ENCODE assay signal across 9 cellular contexts in the genomic region with DNA sequence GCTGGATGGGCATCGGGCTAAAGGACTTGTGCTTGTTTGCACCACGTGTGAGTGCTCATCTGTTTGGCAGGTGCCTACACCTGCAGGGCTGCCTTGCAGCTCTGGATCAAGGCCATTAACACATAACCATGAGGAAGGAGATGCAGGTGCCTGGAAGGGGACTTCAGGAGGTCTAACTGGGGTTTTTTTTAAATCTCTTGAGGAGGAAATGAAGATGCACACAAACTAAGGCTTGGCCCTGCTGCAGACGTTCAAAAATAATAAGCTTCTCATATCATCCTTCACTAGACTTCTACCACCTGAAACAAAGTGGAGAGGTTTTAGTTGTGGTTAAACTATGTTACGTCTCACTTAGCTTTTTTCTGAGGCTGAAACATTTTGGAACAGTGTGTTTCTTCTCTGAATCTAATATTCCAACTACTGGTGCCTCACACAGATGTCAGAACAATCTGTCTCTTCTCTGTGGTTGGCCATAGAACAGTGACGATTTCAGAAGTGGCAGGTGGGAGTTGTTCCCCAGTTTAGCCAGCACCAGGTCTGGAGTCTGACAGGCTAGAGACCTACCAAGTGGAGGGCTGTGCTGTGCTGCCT. TPM values are rescaled to one million over a fixed set of nuclear protein-coding genes. Genes with fewer than 3 reads are reported as not detected.
DNase-seq lines count a peak whose midpoint lies in the region; ATAC-seq, FAIRE-seq and TF ChIP-seq lines count a peak whose summit lies in the region.
"Had no signal": no experiment of that assay in that cellular context is flagged by ENCODE, and none has a peak within 500 bp of the region (broad histone marks: within the 10 kb centered on the region; RNA-seq: fewer than 3 reads in every experiment).

No MANE protein-coding gene starts in this region.

- intact Hi-C loops in heart left ventricle (cut with DNase I): no loop called here
- intact Hi-C loops in uterus (cut with DNase I; ENCODE audit: low total_unique reads): no loop called here

- TF ChIP-seq CTCF in SU-DHL-6 (IDR thresholded peaks at IDR 0.05; ENCODE audit: insufficient read depth, low read length, poor library complexity, severe bottlenecking) (no peak), heart left ventricle (IDR thresholded peaks at IDR 0.05) (no peak), uterus (IDR thresholded peaks at IDR 0.05) (no peak)

- H3K27ac ChIP-seq in SU-DHL-6 (ENCODE audit: low read depth, low read length) (peak overlapping the region; percentile 90), heart left ventricle (no peak overlapping the region), uterus (no peak overlapping the region)

- ATAC-seq in GM18498 (IDR thresholded peaks at IDR 0.05; ENCODE audit: unreplicated experiment) (peak; percentile 59), GM19467 (IDR thresholded peaks at IDR 0.05; ENCODE audit: unreplicated experiment) (peak; percentile 36), HG03135 (IDR thresholded peaks at IDR 0.05; ENCODE audit: unreplicated experiment) (peak; percentile 48), HG03196 (IDR thresholded peaks at IDR 0.05; ENCODE audit: unreplicated experiment) (no peak), heart left ventricle (no peak)

- TF ChIP-seq POLR2A in heart left ventricle (IDR thresholded peaks at IDR 0.05): no peak
- no peak for TF ChIP-seq POLR2A in uterus (IDR thresholded peaks at IDR 0.05)

- H3K9me2 ChIP-seq in SU-DHL-6 (replicated peaks; ENCODE audit: insufficient read depth, low read length): no peaks in the 10 kb centered on the region

- H3K79me2 ChIP-seq in SU-DHL-6 (ENCODE audit: insufficient read depth, low read length): peaks cover 11% of the 10 kb centered on the region; the same call in 1 of the 2 replicates

- H3K4me3 ChIP-seq in SU-DHL-6 (ENCODE audit: insufficient read depth, low read length, poor library complexity, severe bottlenecking) (no peak overlapping the region), heart left ventricle (no peak overlapping the region), uterus (no peak overlapping the region)

- H4K20me1 ChIP-seq in SU-DHL-6 (ENCODE audit: low read depth, low read length): no peaks in the 10 kb centered on the region; the same call in 1 of the 2 replicates

- no peak overlapping the region for H2AFZ ChIP-seq in SU-DHL-6 (ENCODE audit: low read depth, low read length, severe bottlenecking)

- 81 to 91% (median 88%) methylated on average over 5 of the region's 5 CpGs for WGBS in heart left ventricle, 4 donors

- FAIRE-seq in RCC 7860 (lab: Jason Lieb, UNC): no peak

- DNase-seq in heart left ventricle (no peak), RCC 7860 (ENCODE audit: low spot score) (no peak), uterus (no peak)
- DNase-seq: midbrain had no signal

- H3K4me1 ChIP-seq in heart left ventricle (peaks cover 0 to 28% (median 19%) of the 10 kb centered on the region in 12 donors), uterus (no peaks in the 10 kb centered on the region)

- peak overlapping the region; percentile 22; the same call in 1 of the 2 replicates for H3K9ac ChIP-seq in SU-DHL-6 (ENCODE audit: low read length)

- H3K9me3 ChIP-seq in SU-DHL-6 (ENCODE audit: insufficient read depth, low read length) (no peaks in the 10 kb centered on the region), heart left ventricle (no peaks in the 10 kb centered on the region), uterus (no peaks in the 10 kb centered on the region)

- peaks cover 27% of the 10 kb centered on the region for H3F3A ChIP-seq in SU-DHL-6 (ENCODE audit: insufficient read depth)

- peak overlapping the region; percentile 44 for H3K4me2 ChIP-seq in SU-DHL-6 (ENCODE audit: low read depth, low read length, poor library complexity, severe bottlenecking)

- no peaks in the 10 kb centered on the region for H3K36me3 ChIP-seq in SU-DHL-6 (ENCODE audit: low read length)
- peaks cover 0 to 50% (median 28%) of the 10 kb centered on the region in 9 donors for H3K36me3 ChIP-seq in heart left ventricle
- no peaks in the 10 kb centered on the region for H3K36me3 ChIP-seq in uterus

- H3K27me3 ChIP-seq in SU-DHL-6 (ENCODE audit: low read length) (no peaks in the 10 kb centered on the region), heart left ventricle (no peaks in the 10 kb centered on the region), uterus (no peaks in the 10 kb centered on the region)

RNA-seq across cellular contexts. Expression of gene BCL2L11, which starts 36.5 kb away (rescaled TPM):
- 10 to 100 TPM in 3 of 9 donors, 1 to 10 TPM in 6; 4.9 to 16.2 (median 7.3) TPM for total RNA-seq in heart left ventricle
- polyA plus RNA-seq in heart left ventricle: 1 to 10 TPM; 1.9 to 3.5 TPM
- total RNA-seq in uterus: 10 to 100 TPM in 3 of 4 donors, 1 to 10 TPM in 1; 2.0 to 21.8 (median 15.4) TPM

Comparison
In these comparisons a context has a peak if more than half of its experiments do, and no peak if none do; other contexts are left out.
1. ATAC-seq: peak in GM18498 (single experiment), GM19467 (single experiment) and HG03135 (single experiment); none in HG03196 (single experiment) and heart left ventricle (0 of 4).